In genomic region chr11:61684870-61685610, GRCh38 we compare ENCODE assay signal across 1 cellular context.
TF ChIP-seq lines count a peak whose summit lies in the region.

No MANE protein-coding gene starts in this region.

TF ChIP-seq in IMR-90, 13 proteins besides CTCF, POLR2A, EP300 and RAD21:
- TF ChIP-seq ELK1 (IDR thresholded peaks at IDR 0.05; ENCODE audit: borderline replicate concordance, low read depth, low read length) (no peak), MAFK (IDR thresholded peaks at IDR 0.05; ENCODE audit: low read depth, low read length) (no peak), NFE2L2 (IDR thresholded peaks at IDR 0.05; ENCODE audit: low read depth, low read length) (no peak), RFX5 (IDR thresholded peaks at IDR 0.05; ENCODE audit: low read depth, low read length) (no peak), SMC3 (IDR thresholded peaks at IDR 0.05; ENCODE audit: low read depth, low read length) (no peak), MXI1 (IDR thresholded peaks at IDR 0.05; ENCODE audit: borderline replicate concordance, low read depth, low read length) (no peak), BHLHE40 (IDR thresholded peaks at IDR 0.05; ENCODE audit: low read depth, low read length) (no peak), USF2 (IDR thresholded peaks at IDR 0.05; ENCODE audit: low read depth, low read length) (no peak), FOS (IDR thresholded peaks at IDR 0.05; ENCODE audit: low read depth, low read length) (no peak)
